14 cellular contexts compared by ENCODE assay signal in the genomic region with DNA sequence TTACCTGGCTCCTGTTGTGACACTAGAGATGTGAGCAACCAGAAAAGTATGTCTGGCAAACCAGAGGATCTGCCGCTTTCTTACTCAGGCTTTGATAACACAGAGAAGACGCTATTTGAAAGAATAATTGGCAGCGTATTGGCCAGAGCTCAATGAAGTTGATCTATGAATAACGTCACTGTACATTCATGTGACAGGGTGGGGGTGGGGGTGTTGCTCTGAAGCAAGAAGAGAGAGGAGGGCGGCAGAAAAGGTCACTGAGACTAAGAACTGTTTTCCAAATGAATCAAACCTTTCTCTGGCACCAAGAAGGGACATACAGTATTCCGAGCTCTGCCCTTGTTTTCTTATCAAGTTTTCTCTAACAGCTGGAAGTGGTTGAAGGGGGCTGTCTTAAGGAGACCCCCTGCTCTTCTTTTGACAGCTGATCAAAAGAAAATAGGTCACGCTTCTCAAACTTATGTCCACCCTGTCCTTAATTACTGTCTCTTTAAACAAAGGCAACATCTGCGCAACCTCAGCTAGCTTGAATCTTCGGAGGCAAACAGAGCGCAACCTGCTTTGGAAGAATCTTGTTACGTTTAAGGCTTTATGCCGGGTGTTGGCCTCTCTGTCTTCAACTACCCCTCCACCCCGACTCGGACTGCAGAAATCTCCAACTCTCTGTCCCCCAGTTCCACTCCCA. TPM values are rescaled to one million over a fixed set of nuclear protein-coding genes. Genes with fewer than 3 reads are reported as not detected.
DNase-seq lines count a peak whose midpoint lies in the region; ATAC-seq and TF ChIP-seq lines count a peak whose summit lies in the region.
"Had no signal": no experiment of that assay in that cellular context is flagged by ENCODE, and none has a peak within 500 bp of the region (broad histone marks: within the 10 kb centered on the region; RNA-seq: fewer than 3 reads in every experiment).

No MANE protein-coding gene starts in this region.

- no peaks in the 10 kb centered on the region for H3K79me1 ChIP-seq in mesendoderm (ENCODE audit: low read length)

- H2AK5ac ChIP-seq in mesendoderm (ENCODE audit: low read length): no peak overlapping the region

- peaks cover 0 to 24% (median 5%) of the 10 kb centered on the region in 7 donors for H3K9me3 Mint-ChIP-seq in CD4-positive, CD25-positive, alpha-beta regulatory T cell

- H3K4me1 ChIP-seq in CD4-positive, CD25-positive, alpha-beta regulatory T cell (ENCODE audit: control insufficient read depth, insufficient read depth, low read length, poor library complexity, severe bottlenecking): peaks cover 44% of the 10 kb centered on the region
- H3K4me1 ChIP-seq in mesendoderm (ENCODE audit: control insufficient read depth, low read depth, low read length): peaks cover 4% of the 10 kb centered on the region
- peaks cover 25 to 66% (median 30%) of the 10 kb centered on the region in 3 donors for H3K4me1 ChIP-seq in esophagus squamous epithelium

- H4K8ac ChIP-seq in mesendoderm (ENCODE audit: low read depth, low read length): no peak overlapping the region

- TF ChIP-seq CTCF in GM13977 (IDR thresholded peaks at IDR 0.05; ENCODE audit: extremely low read depth, insufficient read depth, missing control alignments) (no peak), esophagus squamous epithelium (IDR thresholded peaks at IDR 0.05) (no peak)

- no peak for TF ChIP-seq POLR2A in esophagus squamous epithelium (IDR thresholded peaks at IDR 0.05)

- no peak for DNase-seq in CD4-positive, CD25-positive, alpha-beta regulatory T cell
- DNase-seq in GM13977 (ENCODE audit: low spot score): peak; percentile 29
- DNase-seq in SW480 (ENCODE audit: low spot score): peak; percentile 2
- peak; percentile 38 for DNase-seq in mesendoderm
- DNase-seq in esophagus squamous epithelium (lab: John Stamatoyannopoulos, UW): no peak
- no peak for DNase-seq in islet precursor cell
- DNase-seq: activated CD4-positive, alpha-beta T cell treated with anti-CD3 and anti-CD28 coated beads, Interleukin-2, amount 10 ng/mL, durations not matched to agents 7 days and 5 days; amygdala; GF-D8; IMR-90; stimulated activated CD4-positive, alpha-beta T cell treated with anti-CD3 and anti-CD28 coated beads, Interleukin-12 subunit alpha, Interleukin-12 subunit beta, amount 100 ng/mL, for 4 hours had no signal

- H3K23ac ChIP-seq in mesendoderm (ENCODE audit: low read length): no peak overlapping the region

- H3K36me3 Mint-ChIP-seq in CD4-positive, CD25-positive, alpha-beta regulatory T cell: no peaks in the 10 kb centered on the region

- H3K4me2 ChIP-seq in mesendoderm (ENCODE audit: low read length): peak overlapping the region; percentile 7

- no peak overlapping the region for H3K27ac Mint-ChIP-seq in CD4-positive, CD25-positive, alpha-beta regulatory T cell

- no peak overlapping the region for H3K4me3 ChIP-seq in CD4-positive, CD25-positive, alpha-beta regulatory T cell (ENCODE audit: low read depth, low read length)
- H3K4me3 ChIP-seq in mesendoderm (ENCODE audit: low read length) (no peak overlapping the region), esophagus squamous epithelium (peak overlapping the region in 1 of 4 donors; percentile 72)
- H3K4me3 ChIP-seq: lung had no signal

- no peaks in the 10 kb centered on the region for H3K79me2 ChIP-seq in mesendoderm (ENCODE audit: control insufficient read depth, insufficient read depth, low read length)

- H3K4me1 Mint-ChIP-seq in CD4-positive, CD25-positive, alpha-beta regulatory T cell: peaks cover 10 to 59% (median 26%) of the 10 kb centered on the region in 4 donors

- no CpG with 5 or more reads among the region's 14 CpGs for WGBS in mesendoderm (ENCODE audit: extremely low coverage, insufficient coverage, low lambda C conversion rate)
- 7 to 10% methylated on average over 13 to 14 of the region's 14 CpGs for WGBS in esophagus squamous epithelium, 2 donors

- peaks cover 42% of the 10 kb centered on the region for H3K27me3 ChIP-seq in CD4-positive, CD25-positive, alpha-beta regulatory T cell (ENCODE audit: control insufficient read depth, insufficient read depth, low read length)
- H3K27me3 ChIP-seq in mesendoderm (ENCODE audit: insufficient read depth, low read length, poor library complexity) (peaks cover 54% of the 10 kb centered on the region), esophagus squamous epithelium (peaks cover 42 to 100% (median 68%) of the 10 kb centered on the region in 4 donors)

- peak overlapping the region; percentile 39 to 78 (median 59) for H3K4me3 Mint-ChIP-seq in CD4-positive, CD25-positive, alpha-beta regulatory T cell

- peaks cover 90% of the 10 kb centered on the region for H3K27me3 Mint-ChIP-seq in CD4-positive, CD25-positive, alpha-beta regulatory T cell

- no peak overlapping the region for H3K9ac ChIP-seq in mesendoderm (ENCODE audit: low read length)

- H3K4ac ChIP-seq in mesendoderm (ENCODE audit: low read depth, low read length): no peak overlapping the region

- no peaks in the 10 kb centered on the region for H3K36me3 ChIP-seq in CD4-positive, CD25-positive, alpha-beta regulatory T cell (ENCODE audit: control insufficient read depth, insufficient read depth, low read length)
- H3K36me3 ChIP-seq in mesendoderm (ENCODE audit: control insufficient read depth, insufficient read depth, low read length) (no peaks in the 10 kb centered on the region), esophagus squamous epithelium (no peaks in the 10 kb centered on the region)
- H3K36me3 ChIP-seq: esophagus muscularis mucosa had no signal

- no peak overlapping the region for H2BK5ac ChIP-seq in mesendoderm (ENCODE audit: low read length)

- ATAC-seq in CD4-positive, CD25-positive, alpha-beta regulatory T cell (ENCODE audit: low read depth in 2 of 2): no peak
- no peak for ATAC-seq in GM21576 (IDR thresholded peaks at IDR 0.05; ENCODE audit: unreplicated experiment)

- H3K9me3 ChIP-seq in CD4-positive, CD25-positive, alpha-beta regulatory T cell (ENCODE audit: control insufficient read depth in 2 of 2, low read length in 2 of 2): peaks cover 8 to 20% of the 10 kb centered on the region in 2 experiments
- peaks cover 0 to 10% (median 4%) of the 10 kb centered on the region in 3 donors for H3K9me3 ChIP-seq in esophagus squamous epithelium

- in situ Hi-C loops in GM13977 (cut with MboI; ENCODE audit: low pct_unique_long_range_greater_than_20kb, low sequenced_read_pairs, unreplicated experiment): loop anchor here (25.0 kb wide), 1 partner anchor 571 kb away; no protein-coding TSS in a partner anchor

- H3K18ac ChIP-seq in mesendoderm (ENCODE audit: low read length): no peak overlapping the region

- H2BK15ac ChIP-seq in mesendoderm (replicated peaks; ENCODE audit: low read depth): no peak overlapping the region

- H3K56ac ChIP-seq in mesendoderm (ENCODE audit: low read length): no peak overlapping the region

- H2BK120ac ChIP-seq in mesendoderm (ENCODE audit: low read depth, low read length): no peak overlapping the region

- no peak overlapping the region for H4K5ac ChIP-seq in mesendoderm (ENCODE audit: low read length)

- no peak overlapping the region for H3K27ac ChIP-seq in CD4-positive, CD25-positive, alpha-beta regulatory T cell (ENCODE audit: insufficient read depth, low read length, poor library complexity, severe bottlenecking)
- H3K27ac ChIP-seq in mesendoderm (ENCODE audit: low read depth, low read length) (no peak overlapping the region), esophagus squamous epithelium (no peak overlapping the region)
- H3K27ac ChIP-seq: esophagus muscularis mucosa had no signal

- intact Hi-C loops in esophagus squamous epithelium (cut with DNase I): no loop called here

RNA-seq across cellular contexts. Expression of a gene that starts 1.5 kb away (rescaled TPM):
- not detected for total RNA-seq in CD4-positive, CD25-positive, alpha-beta regulatory T cell
- polyA plus RNA-seq in CD4-positive, CD25-positive, alpha-beta regulatory T cell: not detected
- polyA plus RNA-seq in mesendoderm (2013, experiment 1 of 2): 1.7 TPM
- 1.6 TPM for polyA plus RNA-seq in mesendoderm (2013, experiment 2 of 2)
- total RNA-seq in esophagus squamous epithelium: under 1 TPM in 3 of 4 donors, not detected in 1; under 0.01 to 0.09 (median 0.04) TPM
- total RNA-seq: activated CD4-positive, alpha-beta T cell treated with anti-CD3 and anti-CD28 coated beads, Interleukin-2, amount 10 ng/mL, durations not matched to agents 7 days and 5 days had no signal

Comparison
In these comparisons a context has a peak if more than half of its experiments do, and no peak if none do; other contexts are left out.
1. DNase-seq: peak in GM13977 (single experiment), SW480 (single experiment) and mesendoderm (single experiment); none in CD4-positive, CD25-positive, alpha-beta regulatory T cell (0 of 3), esophagus squamous epithelium (single experiment) and islet precursor cell (single experiment).